4 cellular contexts compared by ENCODE assay signal in the genomic region with DNA sequence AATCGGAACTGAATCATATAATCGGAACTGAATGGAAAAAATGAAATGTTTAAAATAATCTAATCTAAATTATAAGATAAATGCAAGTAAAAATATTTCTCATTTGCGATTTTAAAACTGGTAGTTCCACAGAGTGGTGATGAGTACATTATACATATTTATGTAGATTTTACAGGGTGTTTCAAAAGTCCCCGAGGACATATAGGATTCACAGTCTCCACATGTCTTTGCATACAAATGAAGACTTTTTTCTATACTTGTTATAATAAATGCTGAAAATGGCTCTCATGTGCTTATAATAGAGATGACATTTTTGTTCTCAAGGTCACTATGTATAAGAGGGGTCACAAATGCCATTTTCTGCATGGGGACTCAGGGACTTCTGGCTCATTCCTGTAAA.
"Had no signal": no experiment of that assay in that cellular context is flagged by ENCODE, and none has a peak within 500 bp of the region (broad histone marks: within the 10 kb centered on the region; RNA-seq: fewer than 3 reads in every experiment).

No MANE protein-coding gene starts in this region.

- H3K27ac ChIP-seq: GM23248 had no signal

- H2AFZ ChIP-seq: GM23248, GM23338 had no signal

- H3K9ac ChIP-seq: GM23248 had no signal

- H3K4me3 ChIP-seq: GM23248, GM23338, HAP-1 had no signal

- DNase-seq: GOT3 had no signal

- H3K4me2 ChIP-seq: GM23338 had no signal

- H3K36me3 ChIP-seq: HAP-1 had no signal

- H3K9me3 ChIP-seq: HAP-1 had no signal
